ENCODE assay signal across 9 cellular contexts in the genomic region with DNA sequence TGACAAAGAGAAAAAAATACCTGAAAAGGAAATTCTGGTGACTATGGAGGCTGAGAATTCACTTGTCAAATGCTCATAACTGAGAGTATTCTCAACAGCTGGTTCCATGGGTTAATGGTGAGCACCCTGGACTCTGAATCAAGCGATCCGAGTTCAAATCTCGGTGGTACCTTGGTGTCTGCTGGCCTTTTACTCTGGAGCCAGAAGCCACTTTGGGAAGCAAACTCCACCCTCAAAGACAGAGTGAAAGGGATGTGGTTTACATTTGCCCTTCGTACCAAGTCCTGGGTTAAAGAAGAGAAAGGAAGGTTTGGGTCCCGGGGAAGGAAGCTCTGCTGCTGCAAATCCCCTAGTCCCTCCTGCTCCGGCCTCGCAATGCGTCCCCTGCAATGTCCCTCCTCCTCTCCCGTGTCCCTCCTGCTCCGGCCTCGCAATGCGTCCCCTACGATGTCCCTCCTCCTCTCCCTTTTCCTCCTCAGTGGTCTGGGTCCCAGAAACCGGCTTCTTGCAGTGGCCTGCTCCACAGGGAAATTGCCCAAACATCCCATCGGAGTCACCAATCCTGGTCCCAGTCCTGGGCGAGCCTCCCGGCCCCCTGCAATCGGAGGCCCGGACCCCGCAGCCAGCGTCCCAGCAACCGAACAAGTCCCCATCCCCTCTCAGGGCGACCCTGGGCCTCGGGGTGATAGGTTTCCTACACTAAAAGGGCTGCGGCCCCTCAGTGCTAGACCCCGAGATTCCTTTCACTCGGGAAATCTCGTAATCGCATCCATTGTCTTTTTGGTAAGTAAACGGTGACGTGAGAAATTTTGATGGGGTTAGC.
DNase-seq lines count a peak whose midpoint lies in the region; TF ChIP-seq lines count a peak whose summit lies in the region.
"Had no signal": no experiment of that assay in that cellular context is flagged by ENCODE, and none has a peak within 500 bp of the region (broad histone marks: within the 10 kb centered on the region; RNA-seq: fewer than 3 reads in every experiment).

No MANE protein-coding gene starts in this region.

- H3K4me3 ChIP-seq in GM06990 (replicated peaks; ENCODE audit: low read depth, low read length) (no peak overlapping the region), endodermal cell (ENCODE audit: low read length) (peak overlapping the region; percentile 72)

- H3K4me1 Mint-ChIP-seq in endodermal cell (peaks cover 14% of the 10 kb centered on the region), nephron progenitor cell (peaks cover 8% of the 10 kb centered on the region)

- H3K27ac ChIP-seq in endodermal cell (ENCODE audit: low read depth, low read length) = no peak overlapping the region

- peaks cover 3% of the 10 kb centered on the region for H3K4me1 ChIP-seq in endodermal cell (ENCODE audit: control insufficient read depth, insufficient read depth, low read length)

- peaks cover 5% of the 10 kb centered on the region for H3K27me3 ChIP-seq in GM06990 (replicated peaks; ENCODE audit: control insufficient read depth, insufficient read depth, low read length)
- peaks cover 61% of the 10 kb centered on the region for H3K27me3 ChIP-seq in endodermal cell (ENCODE audit: control insufficient read depth, insufficient read depth, low read length, poor library complexity, severe bottlenecking)

- H3K4me3 Mint-ChIP-seq in endodermal cell (peak overlapping the region; percentile 66), nephron progenitor cell (peak overlapping the region; percentile 72)

- WGBS in endodermal cell (ENCODE audit: insufficient coverage in 1 of 2, insufficient read length in 1 of 2), 2 experiments = 8 to 24% methylated on average over 5 to 31 of the region's 31 CpGs

- in situ Hi-C loops in KBM-7 (cut with MboI; ENCODE audit: low pct_unique_long_range_greater_than_20kb, low sequenced_read_pairs) = no loop called here

- H3K9me3 ChIP-seq in endodermal cell (ENCODE audit: control insufficient read depth, low read length) = no peaks in the 10 kb centered on the region

- H3K27me3 Mint-ChIP-seq in endodermal cell (ENCODE audit: insufficient read depth) (peaks cover 68% of the 10 kb centered on the region), nephron progenitor cell (ENCODE audit: low read depth, poor library complexity) (peaks cover 98% of the 10 kb centered on the region)

- H3K9ac ChIP-seq in endodermal cell (ENCODE audit: extremely low read depth, low read length, poor library complexity, severe bottlenecking) = peak overlapping the region; percentile 2

- H3K9me3 Mint-ChIP-seq in endodermal cell = no peaks in the 10 kb centered on the region
- H3K9me3 Mint-ChIP-seq in nephron progenitor cell = peaks cover 5% of the 10 kb centered on the region

- peak overlapping the region; percentile 87 for H3K27ac Mint-ChIP-seq in endodermal cell
- no peak overlapping the region for H3K27ac Mint-ChIP-seq in nephron progenitor cell

- H3K36me3 Mint-ChIP-seq in endodermal cell (ENCODE audit: low read depth) (no peaks in the 10 kb centered on the region), nephron progenitor cell (ENCODE audit: low read depth) (no peaks in the 10 kb centered on the region)

- H3K36me3 ChIP-seq in GM06990 (ENCODE audit: control insufficient read depth, insufficient read depth, low read length) = no peaks in the 10 kb centered on the region
- no peaks in the 10 kb centered on the region for H3K36me3 ChIP-seq in endodermal cell (ENCODE audit: control insufficient read depth, insufficient read depth, low read length)

- TF ChIP-seq CTCF in GM06990 (IDR thresholded peaks at IDR 0.05; ENCODE audit: insufficient read depth, low read length, poor library complexity, severe bottlenecking) = no peak
- no peak for TF ChIP-seq CTCF in endodermal cell (conservative IDR thresholded peaks at IDR 0.05)
- no peak for TF ChIP-seq CTCF in nephron progenitor cell (IDR thresholded peaks at IDR 0.05)

- peak; percentile 38 for DNase-seq in GM06990 (ENCODE audit: extremely low read depth, insufficient read length)
- DNase-seq in M059J (ENCODE audit: low read depth) = peak; percentile 72
- peak; percentile 91 for DNase-seq in endodermal cell
- peak; percentile 15 for DNase-seq in nephron progenitor cell
- DNase-seq in KBM-7 = no peak
- no peak for DNase-seq in NCI-H128 (lab: John Stamatoyannopoulos, UW; ENCODE audit: unreplicated experiment)
- DNase-seq in NCI-H187 treated with DMSO at 0.1 percent for 48 hours (lab: John Stamatoyannopoulos, UW) = no peak
- DNase-seq: kidney glomerular epithelial cell, MM.1S had no signal

Comparison
In these comparisons a context has a peak if more than half of its experiments do, and no peak if none do; other contexts are left out.
1. DNase-seq: peak in GM06990 (single experiment), M059J (single experiment), endodermal cell (single experiment) and nephron progenitor cell (single experiment); none in KBM-7 (single experiment), NCI-H128 (single experiment) and NCI-H187 treated with DMSO at 0.1 percent for 48 hours (single experiment).